ENCODE assay signal across 17 cellular contexts in genomic region chr12:116372815-116373214, GRCh38.
"Had no signal": no experiment of that assay in that cellular context is flagged by ENCODE, and none has a peak within 500 bp of the region (broad histone marks: within the 10 kb centered on the region; RNA-seq: fewer than 3 reads in every experiment).

No MANE protein-coding gene starts in this region.

- H3K4me3 ChIP-seq: body of pancreas, esophagus muscularis mucosa, lung, mucosa of descending colon, upper lobe of right lung had no signal

- H3K4me1 Mint-ChIP-seq: immature natural killer cell had no signal

- H3K9me3 Mint-ChIP-seq: immature natural killer cell had no signal

- H3K27me3 Mint-ChIP-seq: activated CD4-positive, alpha-beta memory T cell treated with anti-CD3 and anti-CD28 coated beads, Interleukin-2, amount 10 ng/mL, durations not matched to agents 7 days and 5 days; activated CD4-positive, alpha-beta T cell treated with anti-CD3 and anti-CD28 coated beads for 36 hours; naive thymus-derived CD8-positive, alpha-beta T cell had no signal

- H3K27me3 ChIP-seq: body of pancreas, esophagus muscularis mucosa, upper lobe of right lung had no signal

- H3K27ac ChIP-seq: esophagus muscularis mucosa, foreskin keratinocyte, upper lobe of right lung had no signal

- H3K4me1 ChIP-seq: upper lobe of right lung had no signal

- H3K36me3 Mint-ChIP-seq: immature natural killer cell; naive thymus-derived CD8-positive, alpha-beta T cell had no signal

- H3K9me3 ChIP-seq: body of pancreas, esophagus muscularis mucosa, mucosa of descending colon, upper lobe of right lung had no signal

- H3K36me3 ChIP-seq: esophagus muscularis mucosa, upper lobe of right lung had no signal

- H3K4me3 Mint-ChIP-seq: activated CD4-positive, alpha-beta memory T cell treated with anti-CD3 and anti-CD28 coated beads, Interleukin-2, amount 10 ng/mL, durations not matched to agents 7 days and 5 days; activated CD4-positive, alpha-beta T cell treated with anti-CD3 and anti-CD28 coated beads for 36 hours; activated T-cell treated with anti-CD3 and anti-CD28 coated beads, Interleukin-2, amount 50 U/mL, for 72 hours; immature natural killer cell; naive thymus-derived CD8-positive, alpha-beta T cell had no signal

- FAIRE-seq: endometrium had no signal

- DNase-seq: activated CD4-positive, alpha-beta memory T cell treated with anti-CD3 and anti-CD28 coated beads, Interleukin-2, amount 10 ng/mL, durations not matched to agents 7 days and 5 days; activated CD4-positive, alpha-beta T cell treated with anti-CD3 and anti-CD28 coated beads for 36 hours; activated CD8-positive, alpha-beta memory T cell treated with anti-CD3 and anti-CD28 coated beads, Interleukin-2, amount 50 U/mL, for 4 hours; activated T-cell treated with anti-CD3 and anti-CD28 coated beads, Interleukin-2, amount 50 U/mL, for 72 hours; body of pancreas; cerebellar nuclear complex; foreskin keratinocyte; immature natural killer cell; left cardiac atrium; mucosa of descending colon; naive thymus-derived CD8-positive, alpha-beta T cell; SIG-M5; stimulated activated CD4-positive, alpha-beta T cell treated with anti-CD3 and anti-CD28 coated beads, Interleukin-15, amount 100 ng/mL, for 24 hours; upper lobe of right lung had no signal

- H3K27ac Mint-ChIP-seq: activated CD4-positive, alpha-beta memory T cell treated with anti-CD3 and anti-CD28 coated beads, Interleukin-2, amount 10 ng/mL, durations not matched to agents 7 days and 5 days; activated CD4-positive, alpha-beta T cell treated with anti-CD3 and anti-CD28 coated beads for 36 hours; activated T-cell treated with anti-CD3 and anti-CD28 coated beads, Interleukin-2, amount 50 U/mL, for 72 hours; immature natural killer cell; naive thymus-derived CD8-positive, alpha-beta T cell had no signal

- ATAC-seq: activated CD4-positive, alpha-beta T cell treated with anti-CD3 and anti-CD28 coated beads for 36 hours; activated T-cell treated with anti-CD3 and anti-CD28 coated beads, Interleukin-2, amount 50 U/mL, for 72 hours; body of pancreas; foreskin keratinocyte; left cardiac atrium; mucosa of descending colon; naive thymus-derived CD8-positive, alpha-beta T cell; upper lobe of right lung had no signal
